26 cellular contexts compared by ENCODE assay signal in genomic region chr18:79729611-79730010, GRCh38.
"Had no signal": no experiment of that assay in that cellular context is flagged by ENCODE, and none has a peak within 500 bp of the region (broad histone marks: within the 10 kb centered on the region; RNA-seq: fewer than 3 reads in every experiment).

No MANE protein-coding gene starts in this region.

- H3K4me3 Mint-ChIP-seq: natural killer cell treated with Interleukin-12 subunit alpha and Interleukin-12 subunit beta and Interleukin-15 and Interleukin-18, amount 100 ng/mL, for 72 hours; nephron progenitor cell; neural crest cell; stimulated activated effector memory CD8-positive, alpha-beta T cell treated with anti-CD3 and anti-CD28 coated beads, Interleukin-12 subunit alpha, Interleukin-12 subunit beta, amount 100 ng/mL, for 72 hours; stimulated activated naive B cell treated with anti-CD40 and anti-IgM and Interleukin-4, amounts not matched to agents 10 μg/mL and 1 μg/mL and 100 μg/mL, for 72 hours; stimulated activated naive CD8-positive, alpha-beta T cell treated with anti-CD3 and anti-CD28 coated beads, Interleukin-15, Interleukin-2, amounts not matched to agents 100 ng/mL and 50 ng/mL, for 24 hours had no signal

- H3K4me3 ChIP-seq: pancreas, prostate gland, right lobe of liver, sigmoid colon, stomach, thoracic aorta, thyroid gland, tibial nerve, upper lobe of left lung, uterus had no signal

- H3K36me3 ChIP-seq: uterus had no signal

- DNase-seq: nephron progenitor cell; nucleus accumbens; pancreas; right lobe of liver; sigmoid colon; small intestine; stimulated activated CD4-positive, alpha-beta T cell treated with anti-CD3 and anti-CD28 coated beads, Interleukin-15, amount 100 ng/mL, for 24 hours; stimulated activated CD4-positive, alpha-beta T cell treated with anti-CD3 and anti-CD28 coated beads, Interleukin-2, amount 100 ng/mL, for 24 hours; stimulated activated CD4-positive, alpha-beta T cell treated with anti-CD3 and anti-CD28 coated beads, Interleukin-2, amount 100 ng/mL, for 48 hours; stimulated activated CD4-positive, alpha-beta T cell treated with anti-CD3 and anti-CD28 coated beads, Interleukin-4, amount 100 ng/mL, for 24 hours; stimulated activated naive B cell treated with anti-CD40 and anti-IgM and Interleukin-4, amounts not matched to agents 10 μg/mL and 1 μg/mL and 100 μg/mL, for 72 hours; stimulated activated naive CD4-positive, alpha-beta T cell treated with Interleukin-2 at 50 U/mL for 16 hours; stomach; thyroid gland; trophoblast cell; uterus had no signal

- H3K27me3 ChIP-seq: neutrophil, pancreas, right lobe of liver, sigmoid colon, stomach, thyroid gland, tibial nerve, upper lobe of left lung, uterus had no signal

- H3K27me3 Mint-ChIP-seq: naive thymus-derived CD8-positive, alpha-beta T cell; natural killer cell treated with Interleukin-12 subunit alpha and Interleukin-12 subunit beta and Interleukin-15 and Interleukin-18, amount 100 ng/mL, for 72 hours; stimulated activated naive B cell treated with anti-CD40 and anti-IgM and Interleukin-4, amounts not matched to agents 10 μg/mL and 1 μg/mL and 100 μg/mL, for 72 hours; stimulated activated naive CD8-positive, alpha-beta T cell treated with anti-CD3 and anti-CD28 coated beads, Interleukin-15, Interleukin-2, amounts not matched to agents 100 ng/mL and 50 ng/mL, for 24 hours had no signal

- H3K4me1 Mint-ChIP-seq: neural crest cell had no signal

- FAIRE-seq: pancreas, small intestine had no signal

- H3K27ac ChIP-seq: neutrophil, pancreas, prostate gland, right lobe of liver, sigmoid colon, stomach, thoracic aorta, thyroid gland, tibial nerve, upper lobe of left lung, uterus had no signal

- ATAC-seq: naive thymus-derived CD8-positive, alpha-beta T cell; natural killer cell treated with Interleukin-12 subunit alpha and Interleukin-12 subunit beta and Interleukin-15 and Interleukin-18, amount 100 ng/mL, for 72 hours; pancreas; stimulated activated effector memory CD8-positive, alpha-beta T cell treated with anti-CD3 and anti-CD28 coated beads, Interleukin-12 subunit alpha, Interleukin-12 subunit beta, amount 100 ng/mL, for 72 hours; stimulated activated naive B cell treated with anti-CD40 and anti-IgM and Interleukin-4, amounts not matched to agents 10 μg/mL and 1 μg/mL and 100 μg/mL, for 72 hours had no signal

- H3K9me3 ChIP-seq: pancreas, prostate gland, thyroid gland, uterus had no signal

- H3K4me1 ChIP-seq: pancreas, prostate gland, right lobe of liver, sigmoid colon, stomach, tibial nerve, upper lobe of left lung, uterus had no signal

- H3K27ac Mint-ChIP-seq: naive thymus-derived CD8-positive, alpha-beta T cell; natural killer cell treated with Interleukin-12 subunit alpha and Interleukin-12 subunit beta and Interleukin-15 and Interleukin-18, amount 100 ng/mL, for 72 hours; nephron progenitor cell; stimulated activated naive B cell treated with anti-CD40 and anti-IgM and Interleukin-4, amounts not matched to agents 10 μg/mL and 1 μg/mL and 100 μg/mL, for 72 hours; stimulated activated naive CD8-positive, alpha-beta T cell treated with anti-CD3 and anti-CD28 coated beads, Interleukin-15, Interleukin-2, amounts not matched to agents 100 ng/mL and 50 ng/mL, for 24 hours had no signal
